In genomic region chr9:125609744-125610143, GRCh38 we compare ENCODE assay signal across 20 cellular contexts.
DNase-seq lines count a peak whose midpoint lies in the region; ATAC-seq and TF ChIP-seq lines count a peak whose summit lies in the region.
"Had no signal": no experiment of that assay in that cellular context is flagged by ENCODE, and none has a peak within 500 bp of the region (broad histone marks: within the 10 kb centered on the region; RNA-seq: fewer than 3 reads in every experiment).

No MANE protein-coding gene starts in this region.

- peak overlapping the region; percentile 29 for H3K4me3 Mint-ChIP-seq in activated CD4-positive, alpha-beta T cell treated with anti-CD3 and anti-CD28 coated beads, Interleukin-2, amount 10 ng/mL, durations not matched to agents 24 days and 14 days
- H3K4me3 Mint-ChIP-seq in activated CD4-positive, alpha-beta T cell treated with anti-CD3 and anti-CD28 coated beads, Interleukin-2, amount 10 ng/mL, durations not matched to agents 7 days and 5 days, result no peak overlapping the region
- no peak overlapping the region for H3K4me3 Mint-ChIP-seq in endodermal cell
- H3K4me3 Mint-ChIP-seq: CD4-positive, CD25-positive, alpha-beta regulatory T cell had no signal

- intact Hi-C loops in activated CD4-positive, alpha-beta T cell treated with anti-CD3 and anti-CD28 coated beads, Interleukin-2, amount 10 ng/mL, durations not matched to agents 24 days and 14 days (cut with micrococcal nuclease), result loop anchor here (1.0 to 5.0 kb wide), 2 partner anchors 22 to 87 kb away; no protein-coding TSS in a partner anchor

- H3K9me3 Mint-ChIP-seq in activated CD4-positive, alpha-beta T cell treated with anti-CD3 and anti-CD28 coated beads, Interleukin-2, amount 10 ng/mL, durations not matched to agents 24 days and 14 days, result no peaks in the 10 kb centered on the region
- H3K9me3 Mint-ChIP-seq in activated CD4-positive, alpha-beta T cell treated with anti-CD3 and anti-CD28 coated beads, Interleukin-2, amount 10 ng/mL, durations not matched to agents 7 days and 5 days, result no peaks in the 10 kb centered on the region
- no peaks in the 10 kb centered on the region for H3K9me3 Mint-ChIP-seq in activated naive CD4-positive, alpha-beta T cell treated with anti-CD3 and anti-CD28 coated beads, Interleukin-2, amount 50 U/mL, for 72 hours
- no peaks in the 10 kb centered on the region for H3K9me3 Mint-ChIP-seq in endodermal cell
- H3K9me3 Mint-ChIP-seq: CD4-positive, CD25-positive, alpha-beta regulatory T cell had no signal

- CTCF ChIA-PET in activated CD4-positive, alpha-beta T cell treated with anti-CD3 and anti-CD28 coated beads, Interleukin-2, amount 10 ng/mL, durations not matched to agents 7 days and 5 days (lab: Charles Lee), result interaction anchor here (0.9 kb wide), 1 partner anchor 160 kb away, joined by 3 read pairs; no protein-coding TSS in a partner anchor

- H3K4me1 ChIP-seq in endodermal cell (ENCODE audit: control insufficient read depth, insufficient read depth, low read length), result no peaks in the 10 kb centered on the region

- POLR2A ChIA-PET in activated CD4-positive, alpha-beta T cell treated with anti-CD3 and anti-CD28 coated beads, Interleukin-2, amount 10 ng/mL, durations not matched to agents 7 days and 5 days (lab: Charles Lee), result no interaction called here

- H3K4me1 Mint-ChIP-seq in activated CD4-positive, alpha-beta T cell treated with anti-CD3 and anti-CD28 coated beads, Interleukin-2, amount 10 ng/mL, durations not matched to agents 24 days and 14 days, result peaks cover 25% of the 10 kb centered on the region
- H3K4me1 Mint-ChIP-seq in activated CD4-positive, alpha-beta T cell treated with anti-CD3 and anti-CD28 coated beads, Interleukin-2, amount 10 ng/mL, durations not matched to agents 7 days and 5 days, result peaks cover 5% of the 10 kb centered on the region
- peaks cover 16% of the 10 kb centered on the region for H3K4me1 Mint-ChIP-seq in endodermal cell

- peaks cover 5% of the 10 kb centered on the region for H3K36me3 Mint-ChIP-seq in activated CD4-positive, alpha-beta T cell treated with anti-CD3 and anti-CD28 coated beads, Interleukin-2, amount 10 ng/mL, durations not matched to agents 24 days and 14 days (ENCODE audit: low read depth)
- peaks cover 3% of the 10 kb centered on the region for H3K36me3 Mint-ChIP-seq in activated CD4-positive, alpha-beta T cell treated with anti-CD3 and anti-CD28 coated beads, Interleukin-2, amount 10 ng/mL, durations not matched to agents 7 days and 5 days (ENCODE audit: low read depth)
- H3K36me3 Mint-ChIP-seq in activated naive CD4-positive, alpha-beta T cell treated with anti-CD3 and anti-CD28 coated beads, Interleukin-2, amount 50 U/mL, for 72 hours, result peaks cover 0 to 17% of the 10 kb centered on the region in 2 donors
- H3K36me3 Mint-ChIP-seq in endodermal cell (ENCODE audit: low read depth), result no peaks in the 10 kb centered on the region
- H3K36me3 Mint-ChIP-seq: CD4-positive, CD25-positive, alpha-beta regulatory T cell had no signal

- H3K27ac Mint-ChIP-seq in activated CD4-positive, alpha-beta T cell treated with anti-CD3 and anti-CD28 coated beads, Interleukin-2, amount 10 ng/mL, durations not matched to agents 24 days and 14 days, result peak overlapping the region; percentile 68
- no peak overlapping the region for H3K27ac Mint-ChIP-seq in activated CD4-positive, alpha-beta T cell treated with anti-CD3 and anti-CD28 coated beads, Interleukin-2, amount 10 ng/mL, durations not matched to agents 7 days and 5 days
- peak overlapping the region in 1 of 2 donors; percentile 83 for H3K27ac Mint-ChIP-seq in activated naive CD4-positive, alpha-beta T cell treated with anti-CD3 and anti-CD28 coated beads, Interleukin-2, amount 50 U/mL, for 72 hours
- H3K27ac Mint-ChIP-seq in endodermal cell, result peak overlapping the region; percentile 6
- H3K27ac Mint-ChIP-seq: CD4-positive, CD25-positive, alpha-beta regulatory T cell had no signal

- no peak for TF ChIP-seq CTCF in endodermal cell (conservative IDR thresholded peaks at IDR 0.05)

- 100% methylated on average over 1 of the region's 1 CpG; no CpG with 5 or more reads in 1 of the 2 experiments for WGBS in endodermal cell (ENCODE audit: insufficient coverage in 1 of 2, insufficient read length in 1 of 2), 2 experiments

- no peaks in the 10 kb centered on the region for H3K27me3 Mint-ChIP-seq in activated CD4-positive, alpha-beta T cell treated with anti-CD3 and anti-CD28 coated beads, Interleukin-2, amount 10 ng/mL, durations not matched to agents 24 days and 14 days
- H3K27me3 Mint-ChIP-seq in activated CD4-positive, alpha-beta T cell treated with anti-CD3 and anti-CD28 coated beads, Interleukin-2, amount 10 ng/mL, durations not matched to agents 7 days and 5 days, result no peaks in the 10 kb centered on the region
- H3K27me3 Mint-ChIP-seq in endodermal cell (ENCODE audit: insufficient read depth), result no peaks in the 10 kb centered on the region
- H3K27me3 Mint-ChIP-seq: CD4-positive, CD25-positive, alpha-beta regulatory T cell had no signal

- no peak overlapping the region for H3K27ac ChIP-seq in endodermal cell (ENCODE audit: low read depth, low read length)

- H3K27me3 ChIP-seq in endodermal cell (ENCODE audit: control insufficient read depth, insufficient read depth, low read length, poor library complexity, severe bottlenecking), result no peaks in the 10 kb centered on the region
- H3K27me3 ChIP-seq: BE2C had no signal

- H3K9ac ChIP-seq in endodermal cell (ENCODE audit: extremely low read depth, low read length, poor library complexity, severe bottlenecking), result no peak overlapping the region

- no peak overlapping the region for H3K4me3 ChIP-seq in endodermal cell (ENCODE audit: low read length)

- no peaks in the 10 kb centered on the region for H3K36me3 ChIP-seq in endodermal cell (ENCODE audit: control insufficient read depth, insufficient read depth, low read length)
- H3K36me3 ChIP-seq: BE2C had no signal

- ATAC-seq in activated naive CD4-positive, alpha-beta T cell treated with anti-CD3 and anti-CD28 coated beads, Interleukin-2, amount 50 U/mL, for 72 hours, result peak; percentile 58 to 82
- ATAC-seq in HG03354 (IDR thresholded peaks at IDR 0.05; ENCODE audit: poor library complexity, severe bottlenecking, unreplicated experiment), result no peak
- ATAC-seq: PC-3 had no signal

- H3K9me3 ChIP-seq in endodermal cell (ENCODE audit: control insufficient read depth, low read length), result no peaks in the 10 kb centered on the region
- H3K9me3 ChIP-seq: BE2C had no signal

- no peak for DNase-seq in activated CD4-positive, alpha-beta T cell treated with anti-CD3 and anti-CD28 coated beads, Interleukin-2, amount 10 ng/mL, durations not matched to agents 24 days and 14 days
- no peak for DNase-seq in activated CD4-positive, alpha-beta T cell treated with anti-CD3 and anti-CD28 coated beads, Interleukin-2, amount 10 ng/mL, durations not matched to agents 7 days and 5 days
- DNase-seq in activated naive CD4-positive, alpha-beta T cell treated with anti-CD3 and anti-CD28 coated beads, Interleukin-2, amount 50 U/mL, for 72 hours (ENCODE audit: low spot score in 2 of 2), result no peak
- no peak for DNase-seq in activated naive CD4-positive, alpha-beta T cell treated with anti-CD3 and anti-CD28 coated beads, Interleukin-2, amount 50 U/mL, for 16 hours
- DNase-seq in endodermal cell (no peak), NCI-H2081 treated with DMSO at 0.1 percent for 48 hours (lab: John Stamatoyannopoulos, UW) (no peak), H4 (ENCODE audit: low spot score) (no peak)
- DNase-seq: BE2C; CD4-positive, CD25-positive, alpha-beta regulatory T cell; COR-L47; DMS 273 treated with DMSO at 0.1 percent for 48 hours; DND-41; NCI-H1105; NCI-H1694; NCI-H2107; NCI-H2227 treated with DMSO at 0.1 percent for 48 hours; NCI-H510A treated with DMSO at 0.1 percent for 48 hours; PC-3; RPMI8226 had no signal
